8 cellular contexts compared by ENCODE assay signal in genomic region chr14:100374891-100375272, GRCh38. TPM values are rescaled to one million over a fixed set of nuclear protein-coding genes. Genes with fewer than 3 reads are reported as not detected.
DNase-seq lines count a peak whose midpoint lies in the region; ATAC-seq, FAIRE-seq and TF ChIP-seq lines count a peak whose summit lies in the region.

No MANE protein-coding gene starts in this region.

- H3K4me3 ChIP-seq in CD8-positive, alpha-beta memory T cell (ENCODE audit: low read length), result peak overlapping the region; percentile 67
- H3K4me3 ChIP-seq in PC-9 (peak overlapping the region; percentile 94), endothelial cell of umbilical vein (replicated peaks in 1 of 3; ENCODE audit: insufficient read depth in 1 of 3, low read depth in 1 of 3, low read length in 3 of 3) (peak overlapping the region; percentile 37 to 94 (median 62))

- peak overlapping the region; percentile 84 for H3K27ac ChIP-seq in CD8-positive, alpha-beta memory T cell (ENCODE audit: low read depth, low read length)
- H3K27ac ChIP-seq in PC-9 (peak overlapping the region; percentile 97), endothelial cell of umbilical vein (ENCODE audit: insufficient read depth, low read depth, low read length) (peak overlapping the region; percentile 88)

- intact Hi-C loops in PC-9 (cut with micrococcal nuclease; ENCODE audit: unreplicated experiment), result loop anchor here (5.0 to 10.0 kb wide), 4 partner anchors 68 to 300 kb away; partner anchors contain the start of gene SLC25A29
- intact Hi-C loops in endothelial cell of umbilical vein (cut with micrococcal nuclease), result loop anchor here (1.0 kb wide), 3 partner anchors 15 to 57 kb away; no protein-coding TSS in a partner anchor

- no peak for TF ChIP-seq CTCF in PC-9 (conservative IDR thresholded peaks at IDR 0.05)
- no peak for TF ChIP-seq CTCF in endothelial cell of umbilical vein (IDR thresholded peaks at IDR 0.05; ENCODE audit: extremely low read depth in 1 of 2, insufficient read depth in 1 of 2, low read depth in 1 of 2, low read length in 2 of 2)
- no peak for TF ChIP-seq CTCF in osteocyte (IDR thresholded peaks at IDR 0.05)

- TF ChIP-seq POLR2A in endothelial cell of umbilical vein (IDR thresholded peaks at IDR 0.05; ENCODE audit: low read depth, low read length), result peak; percentile 61

- peaks cover 22% of the 10 kb centered on the region for H3K4me1 ChIP-seq in CD8-positive, alpha-beta memory T cell (ENCODE audit: insufficient read depth, low read length)
- H3K4me1 ChIP-seq in PC-9 (replicated peaks; ENCODE audit: insufficient read depth) (peaks cover 20% of the 10 kb centered on the region), endothelial cell of umbilical vein (ENCODE audit: control insufficient read depth, extremely low read depth, insufficient read depth, low read length) (peaks cover 35% of the 10 kb centered on the region)

- H2AFZ ChIP-seq in PC-9, result 0 out of 2 replicates have a peak overlapping the region, but pooled peaks have one; percentile 69
- peak overlapping the region; percentile 73 for H2AFZ ChIP-seq in endothelial cell of umbilical vein (ENCODE audit: low read depth, low read length)

- ATAC-seq in HG02973 (IDR thresholded peaks at IDR 0.05; ENCODE audit: unreplicated experiment), result no peak

- H4K20me1 ChIP-seq in PC-9 (ENCODE audit: insufficient read depth) (no peaks in the 10 kb centered on the region; the same call in 1 of the 2 replicates), endothelial cell of umbilical vein (replicated peaks; ENCODE audit: control insufficient read depth, extremely low read depth, insufficient read depth, low read length) (no peaks in the 10 kb centered on the region)

- no peaks in the 10 kb centered on the region for H3K9me3 Mint-ChIP-seq in CD8-positive, alpha-beta memory T cell
- no peaks in the 10 kb centered on the region for H3K9me3 Mint-ChIP-seq in osteocyte (ENCODE audit: unreplicated experiment)

- dilution Hi-C loops in endothelial cell of umbilical vein (cut with MboI; ENCODE audit: extremely low pct_ligation_motif_present, low sequenced_read_pairs), result no loop called here

- peaks cover 0 to 19% (median 3%) of the 10 kb centered on the region in 3 donors for H3K36me3 Mint-ChIP-seq in CD8-positive, alpha-beta memory T cell
- peaks cover 18% of the 10 kb centered on the region for H3K36me3 Mint-ChIP-seq in osteocyte (ENCODE audit: unreplicated experiment)

- H3K27me3 Mint-ChIP-seq in CD8-positive, alpha-beta memory T cell, result no peaks in the 10 kb centered on the region
- H3K27me3 Mint-ChIP-seq in osteocyte (ENCODE audit: unreplicated experiment), result no peaks in the 10 kb centered on the region

- H3K9ac ChIP-seq in endothelial cell of umbilical vein (replicated peaks; ENCODE audit: extremely low read depth, insufficient read depth, low read length), result peak overlapping the region; percentile 95

- BruUV-seq in PC-9 (replicated peaks; lab: Mats Ljungman, UMichigan) (no TSS peak), endothelial cell of umbilical vein (replicated peaks; lab: Mats Ljungman, UMichigan) (TSS peak; percentile 50)

- no peaks in the 10 kb centered on the region for H3K9me3 ChIP-seq in CD8-positive, alpha-beta memory T cell (ENCODE audit: low read length)
- no peaks in the 10 kb centered on the region for H3K9me3 ChIP-seq in PC-9 (ENCODE audit: insufficient read depth, low read depth)
- H3K9me3 ChIP-seq in endothelial cell of umbilical vein (replicated peaks; ENCODE audit: control insufficient read depth, insufficient read depth, low read length), result no peaks in the 10 kb centered on the region

- H3K9me2 ChIP-seq in PC-9 (ENCODE audit: insufficient read depth), result no peaks in the 10 kb centered on the region

- H3K36me3 ChIP-seq in CD8-positive, alpha-beta memory T cell (ENCODE audit: insufficient read depth, low read length), result no peaks in the 10 kb centered on the region
- H3K36me3 ChIP-seq in PC-9 (ENCODE audit: low read depth) (peaks cover 6% of the 10 kb centered on the region; the same call in 1 of the 2 replicates), endothelial cell of umbilical vein (ENCODE audit: control insufficient read depth in 2 of 2, extremely low read depth in 1 of 2, insufficient read depth in 2 of 2, low read length in 2 of 2) (no peaks in the 10 kb centered on the region)

- peaks cover 24 to 39% (median 37%) of the 10 kb centered on the region in 3 donors for H3K4me1 Mint-ChIP-seq in CD8-positive, alpha-beta memory T cell
- H3K4me1 Mint-ChIP-seq in osteocyte (ENCODE audit: unreplicated experiment), result peaks cover 50% of the 10 kb centered on the region

- H3K4me3 Mint-ChIP-seq in CD8-positive, alpha-beta memory T cell, result peak overlapping the region; percentile 88 to 98 (median 95)
- H3K4me3 Mint-ChIP-seq in osteocyte (ENCODE audit: unreplicated experiment), result peak overlapping the region; percentile 93

- CTCF ChIA-PET in CD8-positive, alpha-beta memory T cell (lab: Charles Lee), result interaction anchor here (1.1 kb wide), 1 partner anchor 271 kb away, joined by 4 read pairs; no protein-coding TSS in a partner anchor
- CTCF ChIA-PET in PC-9 (lab: Charles Lee), result no interaction called here
- CTCF ChIA-PET in endothelial cell of umbilical vein (lab: Charles Lee), result interaction anchor here (0.9 to 2.2 kb wide), 7 partner anchors 9 to 271 kb away, joined by 3 to 16 read pairs (median 6); no protein-coding TSS in a partner anchor

- H3K27me3 ChIP-seq in CD8-positive, alpha-beta memory T cell (ENCODE audit: insufficient read depth, low read length, poor library complexity, severe bottlenecking), result no peaks in the 10 kb centered on the region
- H3K27me3 ChIP-seq in PC-9 (ENCODE audit: insufficient read depth, low read depth) (no peaks in the 10 kb centered on the region), endothelial cell of umbilical vein (ENCODE audit: control insufficient read depth in 2 of 2, insufficient read depth in 2 of 2, low read length in 2 of 2) (no peaks in the 10 kb centered on the region)

- H3K27ac Mint-ChIP-seq in CD8-positive, alpha-beta memory T cell, result peak overlapping the region in 7 of 8 donors; percentile 76 to 98 (median 96)
- H3K27ac Mint-ChIP-seq in osteocyte (ENCODE audit: unreplicated experiment), result peak overlapping the region; percentile 99

- FAIRE-seq in endothelial cell of umbilical vein (lab: Jason Lieb, UNC), result no peak

- no peaks in the 10 kb centered on the region for H3K9me1 ChIP-seq in endothelial cell of umbilical vein (replicated peaks; ENCODE audit: control insufficient read depth, extremely low read depth, insufficient read depth, low read length)

- peaks cover 12% of the 10 kb centered on the region; the same call in 1 of the 2 replicates for H3F3A ChIP-seq in PC-9 (ENCODE audit: insufficient read depth, low read depth)

- POLR2A ChIA-PET in CD8-positive, alpha-beta memory T cell (lab: Charles Lee), result no interaction called here
- POLR2A ChIA-PET in PC-9 (lab: Charles Lee; ENCODE audit: unreplicated experiment) (no interaction called here), endothelial cell of umbilical vein (lab: Charles Lee) (interaction anchor here (0.9 to 1.5 kb wide), 8 partner anchors 9 to 69 kb away, joined by 3 to 18 read pairs (median 4); partner anchors contain the start of gene SLC25A29)

- H3K4me2 ChIP-seq in PC-9 (peak overlapping the region; percentile 84), endothelial cell of umbilical vein (ENCODE audit: insufficient read depth, low read length) (peak overlapping the region; percentile 99)

- DNase-seq in CD8-positive, alpha-beta memory T cell, result no peak
- no peak for DNase-seq in PC-9
- DNase-seq in endothelial cell of umbilical vein (ENCODE audit: low read depth, low spot score), result no peak
- DNase-seq in osteocyte (ENCODE audit: extremely low spot score, unreplicated experiment), result no peak
- DNase-seq in NCI-H1694 (lab: John Stamatoyannopoulos, UW), result no peak
- no peak for DNase-seq in GM19238 (ENCODE audit: insufficient read length, low spot score)
- no peak for DNase-seq in EL

- H3K79me2 ChIP-seq in PC-9 (ENCODE audit: low read depth) (peaks cover 22% of the 10 kb centered on the region), endothelial cell of umbilical vein (ENCODE audit: control insufficient read depth, insufficient read depth, low read length) (peaks cover 13% of the 10 kb centered on the region)

TF ChIP-seq in endothelial cell of umbilical vein, 7 proteins besides CTCF, POLR2A, EP300 and RAD21 (continues in another document):
- TF ChIP-seq MYC (IDR thresholded peaks at IDR 0.05; ENCODE audit: low read depth, low read length), result no peak
- no peak for TF ChIP-seq JUN (IDR thresholded peaks at IDR 0.05; ENCODE audit: borderline replicate concordance, insufficient read depth, insufficient read length, low read depth)
- TF ChIP-seq EZH2 (IDR thresholded peaks at IDR 0.05; ENCODE audit: borderline replicate concordance, low read depth, low read length, severe bottlenecking), result no peak
- TF ChIP-seq POLR2AphosphoS5 (IDR thresholded peaks at IDR 0.05; ENCODE audit: insufficient read depth, low read depth, low read length), result no peak
- TF ChIP-seq GATA2 (IDR thresholded peaks at IDR 0.05; ENCODE audit: insufficient read depth, insufficient read length, low read depth, low read length), result no peak

RNA-seq across cellular contexts. Expression of gene WDR25, which starts 1.4 kb away (rescaled TPM):
- total RNA-seq in CD8-positive, alpha-beta memory T cell, result 1 to 10 TPM; 7.8 to 9.1 TPM
- 10.4 TPM for polyA plus RNA-seq in CD8-positive, alpha-beta memory T cell
- total RNA-seq in PC-9 (2021) (2.4 and 4.4 TPM in 2 replicates), endothelial cell of umbilical vein (9.8 and 10.4 TPM in 2 replicates), osteocyte (15.5 and 20.0 TPM in 2 replicates)
- polyA plus RNA-seq in endothelial cell of umbilical vein, result 25.1 and 32.3 TPM in 2 replicates
- polyA plus RNA-seq in endothelial cell of umbilical vein (2011; cell fraction: cytosol; rRNA removed), result 16.8 and 17.9 TPM in 2 replicates
- polyA plus RNA-seq in endothelial cell of umbilical vein (2011; cell fraction: nucleus; rRNA removed), result 10.2 and 15.0 TPM in 2 replicates
- 13.7 and 14.0 TPM in 2 replicates for polyA plus RNA-seq in endothelial cell of umbilical vein (2012)
- 15.2 and 16.2 TPM in 2 replicates for polyA minus RNA-seq in endothelial cell of umbilical vein
- 13.5 TPM for polyA minus RNA-seq in endothelial cell of umbilical vein (2011; cell fraction: cytosol; rRNA and poly(A)+ RNA removed)
- 14.7 and 19.6 TPM in 2 replicates for polyA minus RNA-seq in endothelial cell of umbilical vein (2011; cell fraction: nucleus; rRNA and poly(A)+ RNA removed)

RNA-seq across cellular contexts. Expression of gene SLC25A47, which starts 51.7 kb away (rescaled TPM):
- not detected for total RNA-seq in CD8-positive, alpha-beta memory T cell
- not detected for polyA plus RNA-seq in CD8-positive, alpha-beta memory T cell
- not detected in 2 replicates for total RNA-seq in PC-9 (2021)
- not detected in 2 replicates for total RNA-seq in endothelial cell of umbilical vein
- not detected in 2 replicates for polyA plus RNA-seq in endothelial cell of umbilical vein
- 0.04 TPM in 1 of 2 replicates, not detected in the other for polyA plus RNA-seq in endothelial cell of umbilical vein (2011; cell fraction: cytosol; rRNA removed)
- polyA plus RNA-seq in endothelial cell of umbilical vein (2011; cell fraction: nucleus; rRNA removed), result not detected in 2 replicates
- polyA plus RNA-seq in endothelial cell of umbilical vein (2012), result not detected in 2 replicates
- not detected in 2 replicates for polyA minus RNA-seq in endothelial cell of umbilical vein
- not detected for polyA minus RNA-seq in endothelial cell of umbilical vein (2011; cell fraction: cytosol; rRNA and poly(A)+ RNA removed)
- not detected in 2 replicates for polyA minus RNA-seq in endothelial cell of umbilical vein (2011; cell fraction: nucleus; rRNA and poly(A)+ RNA removed)
- not detected in 2 replicates for total RNA-seq in osteocyte
